Comparison of ENCODE assay signal across 8 cellular contexts in the genomic region with DNA sequence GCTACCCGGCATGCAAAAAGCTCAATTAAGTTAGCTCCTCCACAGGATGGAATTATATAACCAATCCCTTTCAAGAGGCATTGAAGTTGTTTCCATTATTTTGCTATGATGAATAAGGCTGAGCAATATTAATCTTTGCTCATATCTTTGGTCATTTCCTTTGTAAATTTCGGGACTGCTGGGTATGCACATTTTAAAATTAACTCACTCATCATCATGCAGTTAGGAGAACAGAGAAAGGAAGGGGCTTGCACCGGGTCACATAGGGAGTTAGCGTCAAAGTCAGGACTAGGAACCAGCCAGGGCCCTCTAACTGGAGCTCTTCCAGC. TPM values are rescaled to one million over a fixed set of nuclear protein-coding genes. Genes with fewer than 3 reads are reported as not detected.
DNase-seq lines count a peak whose midpoint lies in the region; ATAC-seq and TF ChIP-seq lines count a peak whose summit lies in the region.

No MANE protein-coding gene starts in this region.

- H3K27me3 ChIP-seq in GM06990 (replicated peaks; ENCODE audit: control insufficient read depth, insufficient read depth, low read length) (no peaks in the 10 kb centered on the region), ovary (no peaks in the 10 kb centered on the region)

- no peaks in the 10 kb centered on the region for H3K9me3 Mint-ChIP-seq in dendritic cell treated with granulocyte-macrophage colony-stimulating factor and Interleukin-4, amounts not matched to agents 40 ng/mL and 50 ng/mL, for 4 days

- peak overlapping the region; percentile 96 for H3K4me3 Mint-ChIP-seq in dendritic cell treated with granulocyte-macrophage colony-stimulating factor and Interleukin-4, amounts not matched to agents 40 ng/mL and 50 ng/mL, for 4 days

- no peak for ATAC-seq in HG03045 (IDR thresholded peaks at IDR 0.05; ENCODE audit: unreplicated experiment)

- no peaks in the 10 kb centered on the region for H3K27me3 Mint-ChIP-seq in dendritic cell treated with granulocyte-macrophage colony-stimulating factor and Interleukin-4, amounts not matched to agents 40 ng/mL and 50 ng/mL, for 4 days

- no peak overlapping the region for H3K27ac ChIP-seq in ovary

- H3K36me3 ChIP-seq in GM06990 (ENCODE audit: control insufficient read depth, insufficient read depth, low read length) (no peaks in the 10 kb centered on the region), ovary (no peaks in the 10 kb centered on the region)

- peaks cover 29% of the 10 kb centered on the region for H3K36me3 Mint-ChIP-seq in dendritic cell treated with granulocyte-macrophage colony-stimulating factor and Interleukin-4, amounts not matched to agents 40 ng/mL and 50 ng/mL, for 4 days (ENCODE audit: low read depth)

- 1 to 2% (median 1%) methylated on average over 4 of the region's 4 CpGs for WGBS in ovary, 3 donors

- H3K4me1 ChIP-seq in ovary (ENCODE audit: insufficient read depth) = peaks cover 6% of the 10 kb centered on the region

- TF ChIP-seq POLR2A in ovary (IDR thresholded peaks at IDR 0.05) = no peak

- no peak for TF ChIP-seq EP300 in ovary (IDR thresholded peaks at IDR 0.05)

- H3K4me3 ChIP-seq in GM06990 (replicated peaks; ENCODE audit: low read depth, low read length) = peak overlapping the region; percentile 57
- peak overlapping the region; percentile 89 for H3K4me3 ChIP-seq in ovary

- H3K4me1 Mint-ChIP-seq in dendritic cell treated with granulocyte-macrophage colony-stimulating factor and Interleukin-4, amounts not matched to agents 40 ng/mL and 50 ng/mL, for 4 days (ENCODE audit: low read depth) = peaks cover 48% of the 10 kb centered on the region

- no peaks in the 10 kb centered on the region for H3K9me3 ChIP-seq in ovary

- DNase-seq in GM06990 (ENCODE audit: extremely low read depth, insufficient read length) (no peak), KG1 (lab: John Stamatoyannopoulos, UW) (peak; percentile 67), ovary (no peak), SK-N-DZ (ENCODE audit: low spot score) (no peak), dermis blood vessel endothelial cell (no peak), H4 (ENCODE audit: low spot score) (no peak)

- peak overlapping the region; percentile 96 for H3K27ac Mint-ChIP-seq in dendritic cell treated with granulocyte-macrophage colony-stimulating factor and Interleukin-4, amounts not matched to agents 40 ng/mL and 50 ng/mL, for 4 days

- intact Hi-C loops in dendritic cell treated with granulocyte-macrophage colony-stimulating factor and Interleukin-4, amounts not matched to agents 40 ng/mL and 50 ng/mL, for 4 days (cut with micrococcal nuclease) = loop anchor here (5.0 kb wide), 2 partner anchors 181 to 284 kb away; a partner anchor contains a TSS
- intact Hi-C loops in ovary (cut with DNase I) = no loop called here

- TF ChIP-seq CTCF in GM06990 (IDR thresholded peaks at IDR 0.05; ENCODE audit: insufficient read depth, low read length, poor library complexity, severe bottlenecking) = no peak
- TF ChIP-seq CTCF in ovary (IDR thresholded peaks at IDR 0.05) = no peak

RNA-seq across cellular contexts. Expression of a gene that starts 0.4 kb away (rescaled TPM):
- total RNA-seq in ovary (1 to 10 TPM; 2.3 to 6.6 (median 3.9) TPM), dermis blood vessel endothelial cell (2.7 and 2.9 TPM in 2 replicates)
- 1 to 10 TPM; 2.1 to 2.5 TPM for polyA plus RNA-seq in ovary
- polyA plus RNA-seq in SK-N-DZ (2014; cell fraction: cytosol; rRNA removed) = 18.3 and 18.6 TPM in 2 replicates
- polyA plus RNA-seq in SK-N-DZ (2014; cell fraction: nucleus; rRNA removed) = 6.8 and 10.0 TPM in 2 replicates
- 2.3 and 6.7 TPM in 2 replicates for total RNA-seq in H4 (2014; rRNA removed; shearing (Covaris generic))
